Comparison of ENCODE assay signal across 11 cellular contexts in genomic region chr1:25700124-25700523, GRCh38.
DNase-seq lines count a peak whose midpoint lies in the region; ATAC-seq and TF ChIP-seq lines count a peak whose summit lies in the region.
"Had no signal": no experiment of that assay in that cellular context is flagged by ENCODE, and none has a peak within 500 bp of the region (broad histone marks: within the 10 kb centered on the region; RNA-seq: fewer than 3 reads in every experiment).

No MANE protein-coding gene starts in this region.

- H3K27ac ChIP-seq in SJCRH30 (peak overlapping the region; percentile 49), esophagus squamous epithelium (peak overlapping the region; percentile 64 to 88 (median 76)), testis (peak overlapping the region; percentile 16 to 43)

- TF ChIP-seq POLR2A in esophagus squamous epithelium (IDR thresholded peaks at IDR 0.05), result no peak
- TF ChIP-seq POLR2A in testis (IDR thresholded peaks at IDR 0.05), result no peak

- WGBS in esophagus squamous epithelium, 2 donors, result 23 to 32% methylated on average over 3 of the region's 3 CpGs
- WGBS in testis, 2 donors, result 25 to 38% methylated on average over 3 of the region's 3 CpGs

- H3K4me3 ChIP-seq in SJCRH30 (no peak overlapping the region), esophagus squamous epithelium (no peak overlapping the region), testis (no peak overlapping the region)
- H3K4me3 ChIP-seq: right lobe of liver had no signal

- ATAC-seq in HG03280 (IDR thresholded peaks at IDR 0.05; ENCODE audit: unreplicated experiment) (no peak), HG03354 (IDR thresholded peaks at IDR 0.05; ENCODE audit: poor library complexity, severe bottlenecking, unreplicated experiment) (no peak)
- ATAC-seq: activated CD4-positive, CD25-positive, alpha-beta regulatory T cell treated with anti-CD3 and anti-CD28 coated beads, Interleukin-2, amount 50 U/mL, for 24 hours; right lobe of liver had no signal

- DNase-seq in SJCRH30 (no peak), esophagus squamous epithelium (lab: John Stamatoyannopoulos, UW) (no peak), middle frontal gyrus (ENCODE audit: extremely low spot score, low spot score) (peak; percentile 27), testis (peak; percentile 73), SK-N-DZ (ENCODE audit: low spot score) (no peak), AML-193 (lab: John Stamatoyannopoulos, UW) (no peak)
- DNase-seq: KBM-7, right lobe of liver had no signal

- H3K36me3 ChIP-seq in SJCRH30 (peaks cover 5% of the 10 kb centered on the region; the same call in 1 of the 2 replicates), esophagus squamous epithelium (no peaks in the 10 kb centered on the region), testis (ENCODE audit: low read depth, missing control alignments) (no peaks in the 10 kb centered on the region)
- H3K36me3 ChIP-seq: right lobe of liver had no signal

- H3K27me3 ChIP-seq in SJCRH30 (no peaks in the 10 kb centered on the region), esophagus squamous epithelium (no peaks in the 10 kb centered on the region), testis (no peaks in the 10 kb centered on the region)
- H3K27me3 ChIP-seq: right lobe of liver had no signal

- intact Hi-C loops in esophagus squamous epithelium (cut with DNase I) (no loop called here), testis (cut with DNase I; ENCODE audit: low total_unique reads) (no loop called here)

- H3K4me1 ChIP-seq in SJCRH30 (peaks cover 20% of the 10 kb centered on the region), esophagus squamous epithelium (peaks cover 26 to 98% (median 79%) of the 10 kb centered on the region in 3 donors), testis (peaks cover 25% of the 10 kb centered on the region)

- no peak for TF ChIP-seq CTCF in esophagus squamous epithelium (IDR thresholded peaks at IDR 0.05)
- no peak for TF ChIP-seq CTCF in testis (IDR thresholded peaks at IDR 0.05)

- H3K9me3 ChIP-seq in SJCRH30 (replicated peaks) (no peaks in the 10 kb centered on the region), esophagus squamous epithelium (no peaks in the 10 kb centered on the region), testis (no peaks in the 10 kb centered on the region)
- H3K9me3 ChIP-seq: right lobe of liver had no signal

Comparison
In these comparisons a context has a peak if more than half of its experiments do, and no peak if none do; other contexts are left out.
1. DNase-seq: peak in middle frontal gyrus (single experiment) and testis (single experiment); none in SJCRH30 (0 of 2), esophagus squamous epithelium (single experiment), SK-N-DZ (single experiment) and AML-193 (0 of 2).
2. Peak in every context shown above with its lines, with median percentiles within 50 percentile points of each other: H3K27ac ChIP-seq.